In genomic region chr10:113053881-113054280, GRCh38 we compare ENCODE assay signal across 12 cellular contexts.
DNase-seq lines count a peak whose midpoint lies in the region; ATAC-seq and TF ChIP-seq lines count a peak whose summit lies in the region.
"Had no signal": no experiment of that assay in that cellular context is flagged by ENCODE, and none has a peak within 500 bp of the region (broad histone marks: within the 10 kb centered on the region; RNA-seq: fewer than 3 reads in every experiment).

No MANE protein-coding gene starts in this region.

- RAD21 ChIA-PET in HCT116 (lab: Charles Lee; ENCODE audit: low non-redundant PET in 1 of 2, low total read pairs in 2 of 2, uncharacterized antibody in 2 of 2, unreplicated experiment in 2 of 2), result interaction anchor here in 1 of 2 experiments (0.6 kb wide), 1 partner anchor 40 kb away, joined by 3 read pairs; no protein-coding TSS in a partner anchor

- WGBS in iPS DF 6.9 (ENCODE audit: insufficient coverage, insufficient read length), result no CpG with 5 or more reads among the region's 5 CpGs
- 53% methylated on average over 5 of the region's 5 CpGs for WGBS in smooth muscle cell (ENCODE audit: low lambda C conversion rate)

- POLR2A ChIA-PET in HCT116 (lab: Charles Lee) (no interaction called here), MCF 10A (lab: Yijun Ruan, JAX) (interaction anchor here (0.7 to 10.5 kb wide), 4 partner anchors 8 to 100 kb away, joined by 3 to 171 read pairs (median 4); no protein-coding TSS in a partner anchor)

- H3K4me3 Mint-ChIP-seq in MCF 10A (ENCODE audit: unreplicated experiment), result no peak overlapping the region
- no peak overlapping the region for H3K4me3 Mint-ChIP-seq in stimulated activated naive B cell treated with anti-CD40 and anti-IgM and Interleukin-4, amounts not matched to agents 10 μg/mL and 1 μg/mL and 100 μg/mL, for 72 hours
- H3K4me3 Mint-ChIP-seq: activated naive CD8-positive, alpha-beta T cell treated with anti-CD3 and anti-CD28 coated beads for 36 hours had no signal

- H4K20me1 ChIP-seq in HCT116 (ENCODE audit: insufficient read depth) (peaks cover 45% of the 10 kb centered on the region), smooth muscle cell (ENCODE audit: low read depth) (peaks cover 39% of the 10 kb centered on the region)

- DNase-seq in HCT116 (ENCODE audit: low read depth, low spot score), result no peak
- DNase-seq in MCF 10A (ENCODE audit: unreplicated experiment), result no peak
- peak; percentile 85 for DNase-seq in iPS DF 6.9 (ENCODE audit: low read depth, low spot score)
- no peak for DNase-seq in smooth muscle cell (lab: John Stamatoyannopoulos, UW; ENCODE audit: unreplicated experiment)
- no peak for DNase-seq in D341Med (ENCODE audit: low spot score)
- DNase-seq in GM13977 (ENCODE audit: low spot score), result no peak
- DNase-seq in stimulated activated naive B cell treated with anti-CD40 and anti-IgM and Interleukin-4, amounts not matched to agents 10 μg/mL and 1 μg/mL and 100 μg/mL, for 72 hours, result no peak
- DNase-seq: activated naive CD8-positive, alpha-beta T cell treated with anti-CD3 and anti-CD28 coated beads for 36 hours; kidney glomerular epithelial cell had no signal

- in situ Hi-C loops in GM13977 (cut with MboI; ENCODE audit: low pct_unique_long_range_greater_than_20kb, low sequenced_read_pairs, unreplicated experiment), result no loop called here

- TF ChIP-seq RAD21 in HCT116 (IDR thresholded peaks at IDR 0.05; ENCODE audit: low read depth), result no peak

- H3K27me3 ChIP-seq in HCT116 (ENCODE audit: insufficient read depth, low read length) (no peaks in the 10 kb centered on the region), iPS DF 6.9 (ENCODE audit: control insufficient read depth, insufficient read depth, low read length) (no peaks in the 10 kb centered on the region; the same call in 1 of the 2 replicates), smooth muscle cell (ENCODE audit: low read depth) (no peaks in the 10 kb centered on the region)
- H3K27me3 ChIP-seq: tibial nerve had no signal

- CTCF ChIA-PET in HCT116 (lab: Charles Lee) (no interaction called here), MCF 10A (lab: Yijun Ruan, JAX) (interaction anchor here (0.7 to 0.9 kb wide), 3 partner anchors 9 to 97 kb away, joined by 3 to 4 read pairs (median 4); no protein-coding TSS in a partner anchor)

- TF ChIP-seq CTCF in HCT116 (IDR thresholded peaks at IDR 0.05 in 2 of 3, conservative IDR thresholded peaks at IDR 0.05 in 1 of 3; ENCODE audit: borderline replicate concordance in 1 of 3, insufficient read depth in 1 of 3, low read depth in 2 of 3, low read length in 2 of 3) (no peak), MCF 10A (IDR thresholded peaks at IDR 0.05; ENCODE audit: unreplicated experiment) (no peak), smooth muscle cell (IDR thresholded peaks at IDR 0.05; ENCODE audit: borderline replicate concordance, insufficient read depth, poor library complexity, severe bottlenecking) (no peak), GM13977 (IDR thresholded peaks at IDR 0.05; ENCODE audit: extremely low read depth, insufficient read depth, missing control alignments) (no peak)

- H3K4me3 ChIP-seq in HCT116 (replicated peaks in 1 of 2; ENCODE audit: low read depth in 1 of 2, low read length in 2 of 2) (no peak overlapping the region), iPS DF 6.9 (ENCODE audit: low read length) (no peak overlapping the region), smooth muscle cell (no peak overlapping the region)
- H3K4me3 ChIP-seq: tibial nerve had no signal

- no peak overlapping the region for H2AFZ ChIP-seq in HCT116 (ENCODE audit: low read depth, low read length, poor library complexity, severe bottlenecking)
- H2AFZ ChIP-seq in smooth muscle cell (ENCODE audit: low read depth), result no peak overlapping the region
- H2AFZ ChIP-seq: parathyroid adenoma had no signal

- H3K9me2 ChIP-seq in HCT116 (ENCODE audit: insufficient read depth), result no peaks in the 10 kb centered on the region

- H3K9me3 ChIP-seq in HCT116 (ENCODE audit: control insufficient read depth in 1 of 2, insufficient read depth in 1 of 2, low read depth in 1 of 2, low read length in 2 of 2), result no peaks in the 10 kb centered on the region
- no peaks in the 10 kb centered on the region for H3K9me3 ChIP-seq in iPS DF 6.9 (ENCODE audit: control insufficient read depth, insufficient read depth, low read length)
- H3K9me3 ChIP-seq in smooth muscle cell (replicated peaks; ENCODE audit: low read depth), result no peaks in the 10 kb centered on the region
- H3K9me3 ChIP-seq: tibial nerve had no signal

- H3F3A ChIP-seq in smooth muscle cell (ENCODE audit: low read depth), result peaks cover 37% of the 10 kb centered on the region

- peaks cover 7% of the 10 kb centered on the region for H3K36me3 Mint-ChIP-seq in MCF 10A (ENCODE audit: insufficient read depth, unreplicated experiment)
- no peaks in the 10 kb centered on the region for H3K36me3 Mint-ChIP-seq in stimulated activated naive B cell treated with anti-CD40 and anti-IgM and Interleukin-4, amounts not matched to agents 10 μg/mL and 1 μg/mL and 100 μg/mL, for 72 hours
- H3K36me3 Mint-ChIP-seq: activated naive CD8-positive, alpha-beta T cell treated with anti-CD3 and anti-CD28 coated beads for 36 hours had no signal

- intact Hi-C loops in HCT116 (cut with micrococcal nuclease) (no loop called here), MCF 10A (cut with micrococcal nuclease) (no loop called here)

- H3K9ac ChIP-seq in HCT116 (ENCODE audit: low read length), result no peak overlapping the region
- no peak overlapping the region for H3K9ac ChIP-seq in smooth muscle cell (ENCODE audit: low read depth)
- H3K9ac ChIP-seq: parathyroid adenoma had no signal

- H3K27ac ChIP-seq in HCT116 (ENCODE audit: low read depth, low read length), result no peak overlapping the region
- peak overlapping the region; percentile 25 for H3K27ac ChIP-seq in iPS DF 6.9 (ENCODE audit: low read length)
- H3K27ac ChIP-seq in smooth muscle cell (ENCODE audit: low read depth), result peak overlapping the region; percentile 46
- H3K27ac ChIP-seq: parathyroid adenoma had no signal

- peaks cover 24% of the 10 kb centered on the region for H3K4me1 Mint-ChIP-seq in MCF 10A (ENCODE audit: insufficient read depth, unreplicated experiment)
- no peaks in the 10 kb centered on the region for H3K4me1 Mint-ChIP-seq in stimulated activated naive B cell treated with anti-CD40 and anti-IgM and Interleukin-4, amounts not matched to agents 10 μg/mL and 1 μg/mL and 100 μg/mL, for 72 hours

- H3K4me1 ChIP-seq in HCT116 (ENCODE audit: control insufficient read depth in 1 of 2, insufficient read depth in 2 of 2, low read length in 2 of 2), result peaks cover 55 to 58% of the 10 kb centered on the region in 2 experiments
- peaks cover 19% of the 10 kb centered on the region for H3K4me1 ChIP-seq in iPS DF 6.9 (ENCODE audit: control insufficient read depth, insufficient read depth, low read length)
- peaks cover 71% of the 10 kb centered on the region for H3K4me1 ChIP-seq in smooth muscle cell (ENCODE audit: low read depth)
- H3K4me1 ChIP-seq: parathyroid adenoma had no signal

- peaks cover 11 to 38% of the 10 kb centered on the region in 2 experiments; a peak in 2 of 4 replicates for H3K36me3 ChIP-seq in HCT116 (ENCODE audit: control insufficient read depth in 1 of 2, insufficient read depth in 2 of 2, low read length in 2 of 2)
- H3K36me3 ChIP-seq in iPS DF 6.9 (ENCODE audit: control insufficient read depth, insufficient read depth, low read length), result no peaks in the 10 kb centered on the region
- no peaks in the 10 kb centered on the region for H3K36me3 ChIP-seq in smooth muscle cell (ENCODE audit: low read depth)
- H3K36me3 ChIP-seq: tibial nerve had no signal

- H3K4me2 ChIP-seq in HCT116 (ENCODE audit: low read length), result no peak overlapping the region
- peak overlapping the region; percentile 46 for H3K4me2 ChIP-seq in smooth muscle cell

- H3K79me2 ChIP-seq in HCT116 (ENCODE audit: insufficient read depth, low read length), result peaks cover 100% of the 10 kb centered on the region
- peaks cover 55% of the 10 kb centered on the region for H3K79me2 ChIP-seq in smooth muscle cell (ENCODE audit: low read depth)

- H3K27me3 Mint-ChIP-seq in MCF 10A (ENCODE audit: insufficient read depth, unreplicated experiment), result no peaks in the 10 kb centered on the region
- peaks cover 4 to 6% of the 10 kb centered on the region in 2 donors for H3K27me3 Mint-ChIP-seq in stimulated activated naive B cell treated with anti-CD40 and anti-IgM and Interleukin-4, amounts not matched to agents 10 μg/mL and 1 μg/mL and 100 μg/mL, for 72 hours

- no peak for TF ChIP-seq POLR2A in HCT116 (IDR thresholded peaks at IDR 0.05; ENCODE audit: borderline replicate concordance, extremely low read depth, insufficient read depth, insufficient read length)

- ATAC-seq in HCT116, result no peak
- no peak for ATAC-seq in GM21717 (IDR thresholded peaks at IDR 0.05; ENCODE audit: unreplicated experiment)
- no peak for ATAC-seq in stimulated activated naive B cell treated with anti-CD40 and anti-IgM and Interleukin-4, amounts not matched to agents 10 μg/mL and 1 μg/mL and 100 μg/mL, for 72 hours (replicated peaks)

- BruUV-seq in HCT116 (replicated peaks; lab: Mats Ljungman, UMichigan) (no TSS peak), MCF 10A (replicated peaks; lab: Mats Ljungman, UMichigan) (no TSS peak)

- peak overlapping the region; percentile 91 for H3K27ac Mint-ChIP-seq in MCF 10A (ENCODE audit: low read depth, unreplicated experiment)
- no peak overlapping the region for H3K27ac Mint-ChIP-seq in stimulated activated naive B cell treated with anti-CD40 and anti-IgM and Interleukin-4, amounts not matched to agents 10 μg/mL and 1 μg/mL and 100 μg/mL, for 72 hours
- H3K27ac Mint-ChIP-seq: activated naive CD8-positive, alpha-beta T cell treated with anti-CD3 and anti-CD28 coated beads for 36 hours had no signal

- no peaks in the 10 kb centered on the region for H3K9me3 Mint-ChIP-seq in MCF 10A (ENCODE audit: unreplicated experiment)
- H3K9me3 Mint-ChIP-seq in stimulated activated naive B cell treated with anti-CD40 and anti-IgM and Interleukin-4, amounts not matched to agents 10 μg/mL and 1 μg/mL and 100 μg/mL, for 72 hours, result no peaks in the 10 kb centered on the region
- H3K9me3 Mint-ChIP-seq: activated naive CD8-positive, alpha-beta T cell treated with anti-CD3 and anti-CD28 coated beads for 36 hours had no signal
